8 cellular contexts compared by ENCODE assay signal in genomic region chr10:84537447-84537931, GRCh38.
DNase-seq lines count a peak whose midpoint lies in the region; ATAC-seq, FAIRE-seq and TF ChIP-seq lines count a peak whose summit lies in the region.

No MANE protein-coding gene starts in this region.

- CTCF ChIA-PET in AG04449 (lab: Yijun Ruan, JAX) = interaction anchor here (0.6 to 10.0 kb wide), 74 partner anchors 9 to 1842 kb away, joined by 3 to 631 read pairs (median 6); partner anchors contain the start of gene CCSER2

- no peak for DNase-seq in AG04449 (ENCODE audit: low read depth, low spot score)
- peak; percentile 15 for DNase-seq in GM12864 (ENCODE audit: low read depth)
- peak; percentile 68 to 76 for DNase-seq in HAP-1 (ENCODE audit: low spot score in 2 of 2)
- peak; percentile 79 to 93 for DNase-seq in Kasumi-1 (lab: John Stamatoyannopoulos, UW)
- peak; percentile 65 for DNase-seq in RPMI8226
- DNase-seq in brain microvascular endothelial cell = peak; percentile 56
- DNase-seq in keratinocyte (ENCODE audit: low read depth, low spot score) = no peak
- DNase-seq in stimulated activated effector memory CD8-positive, alpha-beta T cell treated with anti-CD3 and anti-CD28 coated beads, Interleukin-12 subunit alpha, Interleukin-12 subunit beta, amount 100 ng/mL, for 72 hours (ENCODE audit: low spot score in 2 of 2) = peak in 1 of 2 donors; percentile 67

- H3K27ac ChIP-seq in brain microvascular endothelial cell (no peak overlapping the region), keratinocyte (ENCODE audit: control insufficient read depth, insufficient read depth, low read length) (no peak overlapping the region)

- H3K4me3 ChIP-seq in AG04449 (ENCODE audit: low read depth, low read length) (no peak overlapping the region), GM12864 (ENCODE audit: low read depth, low read length) (no peak overlapping the region), HAP-1 (no peak overlapping the region), brain microvascular endothelial cell (ENCODE audit: low read depth, low read length) (no peak overlapping the region), keratinocyte (ENCODE audit: control insufficient read depth in 2 of 3, extremely low read depth in 1 of 3, insufficient read depth in 2 of 3, low read depth in 1 of 3, low read length in 3 of 3) (no peak overlapping the region)

- dilution Hi-C loops in keratinocyte (cut with MboI; ENCODE audit: extremely low pct_ligation_motif_present, low sequenced_read_pairs) = no loop called here

- no peaks in the 10 kb centered on the region for H3K9me1 ChIP-seq in keratinocyte (ENCODE audit: control insufficient read depth, extremely low read depth, insufficient read depth, low read length)

- peaks cover 27% of the 10 kb centered on the region for H3K4me1 Mint-ChIP-seq in stimulated activated effector memory CD8-positive, alpha-beta T cell treated with anti-CD3 and anti-CD28 coated beads, Interleukin-12 subunit alpha, Interleukin-12 subunit beta, amount 100 ng/mL, for 72 hours

- no peak overlapping the region for H3K4me2 ChIP-seq in keratinocyte (ENCODE audit: control insufficient read depth, extremely low read depth, insufficient read depth, low read depth, low read length)

- ATAC-seq in stimulated activated effector memory CD8-positive, alpha-beta T cell treated with anti-CD3 and anti-CD28 coated beads, Interleukin-12 subunit alpha, Interleukin-12 subunit beta, amount 100 ng/mL, for 72 hours = peak; percentile 74

- POLR2A ChIA-PET in AG04449 (lab: Yijun Ruan, JAX) = interaction anchor here (1.4 kb wide), 1 partner anchor 112 kb away, joined by 3 read pairs; no protein-coding TSS in a partner anchor

- TF ChIP-seq CTCF in AG04449 (IDR thresholded peaks at IDR 0.05; ENCODE audit: insufficient read depth, low read length, missing control alignments) (peak; percentile 53), GM12864 (IDR thresholded peaks at IDR 0.05; ENCODE audit: low read depth, low read length, missing control alignments) (peak; percentile 58), brain microvascular endothelial cell (IDR thresholded peaks at IDR 0.05; ENCODE audit: low read depth, low read length, missing control alignments) (peak; percentile 66), keratinocyte (optimal IDR thresholded peaks at IDR 0.05 in 1 of 3, IDR thresholded peaks at IDR 0.05 in 1 of 3, conservative IDR thresholded peaks at IDR 0.05 in 1 of 3; ENCODE audit: extremely low read depth in 1 of 3, insufficient read depth in 2 of 3, low read length in 3 of 3) (peak; percentile 61 to 75 (median 64))

- H3K79me2 ChIP-seq in keratinocyte (ENCODE audit: control insufficient read depth, insufficient read depth, low read length) = no peaks in the 10 kb centered on the region

- H3K36me3 Mint-ChIP-seq in stimulated activated effector memory CD8-positive, alpha-beta T cell treated with anti-CD3 and anti-CD28 coated beads, Interleukin-12 subunit alpha, Interleukin-12 subunit beta, amount 100 ng/mL, for 72 hours = no peaks in the 10 kb centered on the region

- in situ Hi-C loops in HAP-1 (cut with MboI; ENCODE audit: low sequenced_read_pairs) (no loop called here), brain microvascular endothelial cell (cut with HindIII; ENCODE audit: low pct_ligation_motif_present, low sequenced_read_pairs) (loop anchor here (25.0 kb wide), 1 partner anchor 275 kb away; no protein-coding TSS in a partner anchor)

- H3K27me3 ChIP-seq in HAP-1 (ENCODE audit: low read depth) (no peaks in the 10 kb centered on the region), brain microvascular endothelial cell (replicated peaks) (no peaks in the 10 kb centered on the region), keratinocyte (ENCODE audit: control insufficient read depth, extremely low read depth, insufficient read depth, low read length) (no peaks in the 10 kb centered on the region)

- H3K36me3 ChIP-seq in HAP-1 (replicated peaks) (no peaks in the 10 kb centered on the region), brain microvascular endothelial cell (replicated peaks) (no peaks in the 10 kb centered on the region), keratinocyte (ENCODE audit: control insufficient read depth in 2 of 2, extremely low read depth in 1 of 2, insufficient read depth in 2 of 2, low read length in 2 of 2) (no peaks in the 10 kb centered on the region)

- no peaks in the 10 kb centered on the region for H3K9me3 ChIP-seq in HAP-1
- H3K9me3 ChIP-seq in keratinocyte (ENCODE audit: control insufficient read depth, low read depth, low read length) = no peaks in the 10 kb centered on the region

- no peak overlapping the region for H3K27ac Mint-ChIP-seq in stimulated activated effector memory CD8-positive, alpha-beta T cell treated with anti-CD3 and anti-CD28 coated beads, Interleukin-12 subunit alpha, Interleukin-12 subunit beta, amount 100 ng/mL, for 72 hours

- no peak overlapping the region for H3K4me3 Mint-ChIP-seq in stimulated activated effector memory CD8-positive, alpha-beta T cell treated with anti-CD3 and anti-CD28 coated beads, Interleukin-12 subunit alpha, Interleukin-12 subunit beta, amount 100 ng/mL, for 72 hours

- no peaks in the 10 kb centered on the region for H4K20me1 ChIP-seq in keratinocyte (ENCODE audit: control insufficient read depth, extremely low read depth, insufficient read depth, low read length)

- H3K9ac ChIP-seq in keratinocyte (ENCODE audit: control insufficient read depth, extremely low read depth, insufficient read depth, low read length) = no peak overlapping the region

- no peaks in the 10 kb centered on the region for H3K4me1 ChIP-seq in HAP-1
- H3K4me1 ChIP-seq in keratinocyte (ENCODE audit: control insufficient read depth, extremely low read depth, insufficient read depth, low read length) = peaks cover 15% of the 10 kb centered on the region

- no peak overlapping the region for H2AFZ ChIP-seq in keratinocyte (ENCODE audit: control insufficient read depth, low read length)

- no peaks in the 10 kb centered on the region for H3K9me3 Mint-ChIP-seq in stimulated activated effector memory CD8-positive, alpha-beta T cell treated with anti-CD3 and anti-CD28 coated beads, Interleukin-12 subunit alpha, Interleukin-12 subunit beta, amount 100 ng/mL, for 72 hours

- FAIRE-seq in keratinocyte (lab: Jason Lieb, UNC) = peak; percentile 20

Comparison
In these comparisons a context has a peak if more than half of its experiments do, and no peak if none do; other contexts are left out.
1. DNase-seq: peak in GM12864 (single experiment), HAP-1 (2 of 2), Kasumi-1 (2 of 2), RPMI8226 (single experiment) and brain microvascular endothelial cell (single experiment); none in AG04449 (single experiment) and keratinocyte (single experiment).
2. Peak in every context shown above with its lines, with median percentiles within 50 percentile points of each other: CTCF ChIP-seq.